Comparison of ENCODE assay signal across 14 cellular contexts in genomic region chr17:39867891-39868553, GRCh38. TPM values are rescaled to one million over a fixed set of nuclear protein-coding genes. Genes with fewer than 3 reads are reported as not detected.
A peak's percentile ranks its signal among the peaks of the same experiment; 100 is the strongest.
DNase-seq lines count a peak whose midpoint lies in the region; ATAC-seq, FAIRE-seq and TF ChIP-seq lines count a peak whose summit lies in the region.
"Had no signal": no experiment of that assay in that cellular context is flagged by ENCODE, and none has a peak within 500 bp of the region (broad histone marks: within the 10 kb centered on the region; RNA-seq: fewer than 3 reads in every experiment).

TSS of gene ZPBP2 (plus strand) at chr17:39868202. CDS start at chr17:39868355, 153 bp downstream.

- H3K79me2 ChIP-seq in astrocyte (ENCODE audit: insufficient read depth, low read length) (no peaks in the 10 kb centered on the region), hepatocyte (no peaks in the 10 kb centered on the region)

- no peaks in the 10 kb centered on the region for H3K9me2 ChIP-seq in hepatocyte (replicated peaks; ENCODE audit: insufficient read depth)

- H3K4me1 Mint-ChIP-seq in activated B cell treated with CpG ODN at 0.5 μM for 24 hours (peaks cover 74% of the 10 kb centered on the region), astrocyte (ENCODE audit: low read depth, unreplicated experiment) (no peaks in the 10 kb centered on the region)

- H3K4me2 ChIP-seq in astrocyte (ENCODE audit: low read length) (no peak within 1 kb of the TSS), hepatocyte (no peak within 1 kb of the TSS)

- H3K27me3 ChIP-seq in astrocyte (ENCODE audit: insufficient read depth, low read length) = peaks cover 56% of the 10 kb centered on the region
- H3K27me3 ChIP-seq in hepatocyte = peaks cover 37% of the 10 kb centered on the region

- H3K4me3 Mint-ChIP-seq in activated B cell treated with CpG ODN at 0.5 μM for 24 hours (peak within 1 kb of the TSS; percentile 77), astrocyte (ENCODE audit: unreplicated experiment) (no peak within 1 kb of the TSS)
- H3K4me3 Mint-ChIP-seq: HFFc6 had no signal

- H3K9me3 ChIP-seq in astrocyte (ENCODE audit: insufficient read depth, low read depth, low read length) (peaks cover 13% of the 10 kb centered on the region), hepatocyte (ENCODE audit: low read depth) (no peaks in the 10 kb centered on the region)

- CTCF ChIA-PET in activated B cell treated with CpG ODN at 0.5 μM for 24 hours (lab: Charles Lee) = interaction anchor here (1.0 kb wide), 1 partner anchor 247 kb away, joined by 3 read pairs; no protein-coding TSS in a partner anchor

- H3K4me1 ChIP-seq in astrocyte (ENCODE audit: insufficient read depth, low read length) (no peaks in the 10 kb centered on the region), hepatocyte (ENCODE audit: insufficient read depth) (peaks cover 5% of the 10 kb centered on the region)

- POLR2A ChIA-PET in activated B cell treated with CpG ODN at 0.5 μM for 24 hours (lab: Charles Lee) = interaction anchor here (0.6 to 1.6 kb wide), 7 partner anchors 10 to 246 kb away, joined by 3 to 17 read pairs (median 3); no protein-coding TSS in a partner anchor

- H3K36me3 ChIP-seq in astrocyte (ENCODE audit: insufficient read depth, low read length) = no peaks in the 10 kb centered on the region
- H3K36me3 ChIP-seq in hepatocyte (replicated peaks; ENCODE audit: insufficient read depth, low read depth) = no peaks in the 10 kb centered on the region

- 99% methylated on average over 52 of the region's 67 CpGs for WGBS in hepatocyte (ENCODE audit: low lambda C conversion rate, missing lambda C conversion rate)

- H3K27ac ChIP-seq in astrocyte (ENCODE audit: low read depth, low read length) = no peak within 1 kb of the TSS
- H3K27ac ChIP-seq in hepatocyte = no peak within 1 kb of the TSS
- H3K27ac ChIP-seq: VCaP had no signal

- H3K4me3 ChIP-seq in astrocyte (ENCODE audit: insufficient read depth, low read depth, low read length) (no peak within 1 kb of the TSS), hepatocyte (no peak within 1 kb of the TSS)

- H3K27ac Mint-ChIP-seq in activated B cell treated with CpG ODN at 0.5 μM for 24 hours (peak within 1 kb of the TSS; percentile 97), astrocyte (ENCODE audit: unreplicated experiment) (no peak within 1 kb of the TSS)
- H3K27ac Mint-ChIP-seq: HFFc6 had no signal

- no peak within 1 kb of the TSS for H3K9ac ChIP-seq in astrocyte (ENCODE audit: low read length)

- TF ChIP-seq POLR2A in GM15510 (IDR thresholded peaks at IDR 0.05; ENCODE audit: borderline replicate concordance, extremely low read depth, insufficient read length) = peak; percentile 38

- FAIRE-seq in astrocyte (lab: Jason Lieb, UNC) = no peak

- H4K20me1 ChIP-seq in astrocyte (ENCODE audit: insufficient read depth, low read length) (no peaks in the 10 kb centered on the region), hepatocyte (ENCODE audit: insufficient read depth, poor library complexity, severe bottlenecking) (no peaks in the 10 kb centered on the region)

- TF ChIP-seq CTCF in activated B cell treated with CpG ODN at 0.5 μM for 24 hours (IDR thresholded peaks at IDR 0.05) (no peak), astrocyte (IDR thresholded peaks at IDR 0.05; ENCODE audit: insufficient read depth, low read depth, low read length) (no peak), hepatocyte (IDR thresholded peaks at IDR 0.05; ENCODE audit: poor library complexity) (no peak)

- H2AFZ ChIP-seq in astrocyte (ENCODE audit: low read depth, low read length) (peak within 1 kb of the TSS; percentile 65), hepatocyte (no peak within 1 kb of the TSS)

- DNase-seq in activated B cell treated with CpG ODN at 0.5 μM for 24 hours (peak; percentile 58), astrocyte (ENCODE audit: low read depth) (no peak), NCI-H2227 treated with DMSO at 0.1 percent for 48 hours (lab: John Stamatoyannopoulos, UW) (no peak), NCI-H774 (lab: John Stamatoyannopoulos, UW) (no peak), hepatocyte (ENCODE audit: low spot score) (no peak), epidermal melanocyte (ENCODE audit: insufficient read length, low spot score) (no peak)
- peak; percentile 54 for DNase-seq in stimulated activated CD4-positive, alpha-beta T cell treated with anti-CD3 and anti-CD28 coated beads, Interleukin-4, amount 100 ng/mL, for 24 hours
- DNase-seq: DMS79, HFFc6, NCI-H1436 treated with DMSO at 0.1 percent for 48 hours had no signal

- H3K27me3 Mint-ChIP-seq in activated B cell treated with CpG ODN at 0.5 μM for 24 hours = no peaks in the 10 kb centered on the region
- H3K27me3 Mint-ChIP-seq in astrocyte (ENCODE audit: low read depth, unreplicated experiment) = peaks cover 39% of the 10 kb centered on the region

- peaks cover 17% of the 10 kb centered on the region for H3K36me3 Mint-ChIP-seq in activated B cell treated with CpG ODN at 0.5 μM for 24 hours (ENCODE audit: low read depth)
- no peaks in the 10 kb centered on the region for H3K36me3 Mint-ChIP-seq in astrocyte (ENCODE audit: low read depth, unreplicated experiment)

- H3K9me3 Mint-ChIP-seq in activated B cell treated with CpG ODN at 0.5 μM for 24 hours (peaks cover 5% of the 10 kb centered on the region), astrocyte (ENCODE audit: unreplicated experiment) (no peaks in the 10 kb centered on the region)

- intact Hi-C loops in activated B cell treated with CpG ODN at 0.5 μM for 24 hours (cut with micrococcal nuclease) = loop anchor here (1.0 to 10.0 kb wide), 2 partner anchors 456 to 1163 kb away; partner anchors contain the start of gene MLLT6

- ATAC-seq in activated B cell treated with CpG ODN at 0.5 μM for 24 hours (ENCODE audit: low read depth) = peak; percentile 1

RNA-seq across cellular contexts. Expression of gene ZPBP2, which starts in this region (rescaled TPM):
- total RNA-seq in activated B cell treated with CpG ODN at 0.5 μM for 24 hours (1.2 and 1.6 TPM in 2 replicates), astrocyte (not detected in 2 replicates), hepatocyte (not detected in 2 replicates)
- polyA plus RNA-seq in hepatocyte = not detected in 2 replicates
- total RNA-seq: epithelial cell of proximal tubule, HFFc6, mucosa of gallbladder had no signal

Comparison
In these comparisons a context has a peak if more than half of its experiments do, and no peak if none do; other contexts are left out.
1. DNase-seq: peak in activated B cell treated with CpG ODN at 0.5 μM for 24 hours (single experiment) and stimulated activated CD4-positive, alpha-beta T cell treated with anti-CD3 and anti-CD28 coated beads, Interleukin-4, amount 100 ng/mL, for 24 hours (single experiment); none in astrocyte (single experiment), NCI-H2227 treated with DMSO at 0.1 percent for 48 hours (single experiment), NCI-H774 (single experiment), hepatocyte (single experiment) and epidermal melanocyte (single experiment).